20 cellular contexts compared by ENCODE assay signal in the genomic region with DNA sequence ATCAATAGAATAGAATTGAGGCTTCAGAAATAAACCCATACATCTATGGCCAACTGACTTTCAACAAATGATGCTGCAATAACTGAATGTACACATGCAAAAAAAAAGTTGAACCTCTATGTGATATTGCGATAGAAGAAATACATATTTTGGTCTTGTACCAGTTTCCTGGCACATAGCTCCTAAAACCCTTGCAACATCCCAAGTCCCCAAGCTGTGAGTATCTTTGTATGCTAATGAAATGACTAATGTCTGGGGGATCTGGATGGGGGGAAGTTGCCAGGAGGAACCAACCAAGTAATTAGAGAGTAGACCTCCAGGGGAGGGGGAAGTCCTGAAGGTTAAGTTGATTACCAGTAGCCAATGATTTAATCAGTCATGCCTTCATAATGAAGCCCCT. TPM values are rescaled to one million over a fixed set of nuclear protein-coding genes. Genes with fewer than 3 reads are reported as not detected.
"Had no signal": no experiment of that assay in that cellular context is flagged by ENCODE, and none has a peak within 500 bp of the region (broad histone marks: within the 10 kb centered on the region; RNA-seq: fewer than 3 reads in every experiment).

No MANE protein-coding gene starts in this region.

- H3K27me3 ChIP-seq: gastroesophageal sphincter, heart right ventricle, transverse colon had no signal

- ATAC-seq: activated T-cell treated with anti-CD3 and anti-CD28 coated beads, Interleukin-2, amount 50 U/mL, for 72 hours; gastroesophageal sphincter; heart right ventricle; left colon; lower lobe of right lung; right cardiac atrium; stimulated activated naive CD8-positive, alpha-beta T cell treated with anti-CD3 and anti-CD28 coated beads, Interleukin-15, Interleukin-2, amounts not matched to agents 100 U/mL and 50 U/mL, for 24 hours had no signal

- H3K27ac ChIP-seq: gastroesophageal sphincter, heart right ventricle, lower lobe of right lung, skin epidermis, transverse colon, WERI-Rb-1 had no signal

- DNase-seq: activated CD4-positive, alpha-beta T cell treated with anti-CD3 and anti-CD28 coated beads, Interleukin-2, amount 50 U/mL, for 48 hours; activated CD8-positive, alpha-beta memory T cell treated with anti-CD3 and anti-CD28 coated beads, Interleukin-2, amount 50 U/mL, for 48 hours; activated gamma-delta T cell; activated T-cell treated with anti-CD3 and anti-CD28 coated beads, Interleukin-2, amount 50 U/mL, for 72 hours; amniotic stem cell; cortex of kidney; effector CD4-positive, alpha-beta T cell; heart right ventricle; left colon; lower lobe of right lung; nephron progenitor cell; occipital lobe; right cardiac atrium; stimulated activated CD4-positive, alpha-beta T cell treated with anti-CD3 and anti-CD28 coated beads, Interleukin-4, amount 100 ng/mL, for 24 hours; stimulated activated naive CD8-positive, alpha-beta T cell treated with anti-CD3 and anti-CD28 coated beads, Interleukin-15, Interleukin-2, amounts not matched to agents 100 U/mL and 50 U/mL, for 24 hours; T1000; transverse colon; WERI-Rb-1 had no signal

- H3K9me3 ChIP-seq: gastroesophageal sphincter, heart right ventricle, lower lobe of right lung, transverse colon had no signal

- H3K4me1 ChIP-seq: gastroesophageal sphincter, heart right ventricle, lower lobe of right lung, transverse colon had no signal

- H3K4me3 ChIP-seq: gastroesophageal sphincter, heart right ventricle, lower lobe of right lung, skin epidermis, transverse colon had no signal

- H3K36me3 ChIP-seq: WERI-Rb-1 had no signal

RNA-seq across cellular contexts. Expression of a gene that starts 34.9 kb away (rescaled TPM):
- total RNA-seq: activated T-cell treated with anti-CD3 and anti-CD28 coated beads, Interleukin-2, amount 50 U/mL, for 72 hours had no signal
